Comparison of ENCODE assay signal across 19 cellular contexts in genomic region chr5:16572289-16573015, GRCh38. TPM values are rescaled to one million over a fixed set of nuclear protein-coding genes. Genes with fewer than 3 reads are reported as not detected.
"Had no signal": no experiment of that assay in that cellular context is flagged by ENCODE, and none has a peak within 500 bp of the region (broad histone marks: within the 10 kb centered on the region; RNA-seq: fewer than 3 reads in every experiment).

No MANE protein-coding gene starts in this region.

- H3K4me1 ChIP-seq: lower lobe of right lung, pancreas had no signal

- ATAC-seq: gastroesophageal sphincter; heart left ventricle; left ventricle myocardium superior; lower lobe of right lung; natural killer cell; stimulated activated memory B cell treated with anti-CD40 and anti-IgM and Interleukin-4, amounts not matched to agents 10 μg/mL and 1 μg/mL and 100 μg/mL, for 72 hours; stimulated activated naive CD8-positive, alpha-beta T cell treated with anti-CD3 and anti-CD28 coated beads, Interleukin-15, Interleukin-2, amounts not matched to agents 100 U/mL and 50 U/mL, for 24 hours had no signal

- H3K4me3 Mint-ChIP-seq: natural killer cell; stimulated activated memory B cell treated with anti-CD40 and anti-IgM and Interleukin-4, amounts not matched to agents 10 μg/mL and 1 μg/mL and 100 μg/mL, for 72 hours had no signal

- H3K27me3 ChIP-seq: gastroesophageal sphincter, heart left ventricle, pancreas, right atrium auricular region, sigmoid colon, thyroid gland, vagina had no signal

- H3K27ac ChIP-seq: gastroesophageal sphincter, heart left ventricle, lower lobe of right lung, pancreas, right atrium auricular region, vagina had no signal

- H3K36me3 ChIP-seq: lower lobe of right lung, pancreas, sigmoid colon, thyroid gland, vagina had no signal

- H3K36me3 Mint-ChIP-seq: natural killer cell had no signal

- H3K9me3 ChIP-seq: gastroesophageal sphincter, heart left ventricle, lower lobe of right lung, pancreas, right atrium auricular region, sigmoid colon, thyroid gland, vagina had no signal

- H3K4me3 ChIP-seq: gastroesophageal sphincter, heart left ventricle, lower lobe of right lung, pancreas, right atrium auricular region, sigmoid colon, thyroid gland, vagina had no signal

- DNase-seq: cortex of kidney; effector CD4-positive, alpha-beta T cell; foreskin fibroblast; heart left ventricle; hippocampal formation; left ventricle myocardium superior; lower lobe of right lung; natural killer cell; pancreas; sigmoid colon; stimulated activated CD4-positive, alpha-beta T cell treated with anti-CD3 and anti-CD28 coated beads, Interleukin-4, amount 100 ng/mL, for 4 hours; stimulated activated naive CD8-positive, alpha-beta T cell treated with anti-CD3 and anti-CD28 coated beads, Interleukin-15, Interleukin-2, amounts not matched to agents 100 U/mL and 50 U/mL, for 24 hours; trophoblast cell had no signal

- H3K4me1 Mint-ChIP-seq: natural killer cell had no signal

- H3K27ac Mint-ChIP-seq: natural killer cell; stimulated activated memory B cell treated with anti-CD40 and anti-IgM and Interleukin-4, amounts not matched to agents 10 μg/mL and 1 μg/mL and 100 μg/mL, for 72 hours had no signal

- H3K27me3 Mint-ChIP-seq: stimulated activated memory B cell treated with anti-CD40 and anti-IgM and Interleukin-4, amounts not matched to agents 10 μg/mL and 1 μg/mL and 100 μg/mL, for 72 hours had no signal

RNA-seq across cellular contexts. Expression of gene RETREG1, which starts 44.3 kb away (rescaled TPM):
- total RNA-seq: dermis microvascular lymphatic vessel endothelial cell had no signal
